1 cellular context compared by ENCODE assay signal in genomic region chr6:13429406-13429753, GRCh38.
TF ChIP-seq lines count a peak whose summit lies in the region.

No MANE protein-coding gene starts in this region.

TF ChIP-seq in endothelial cell of umbilical vein, 7 proteins besides CTCF, POLR2A, EP300 and RAD21 (continued from another document):
- no peak for TF ChIP-seq FOS (IDR thresholded peaks at IDR 0.05; ENCODE audit: borderline replicate concordance, insufficient read depth, low read length)
TF ChIP-seq in endothelial cell of umbilical vein: peak in this region for 0.
